ENCODE assay signal across 1 cellular context in genomic region chr2:28009732-28010131, GRCh38.
TF ChIP-seq lines count a peak whose summit lies in the region.

No MANE protein-coding gene starts in this region.

TF ChIP-seq in IMR-90, 13 proteins besides CTCF, POLR2A, EP300 and RAD21:
- TF ChIP-seq CHD1 (IDR thresholded peaks at IDR 0.05; ENCODE audit: low read depth, low read length): no peak
TF ChIP-seq in IMR-90: peak in this region for 0.
